10 cellular contexts compared by ENCODE assay signal in the genomic region with DNA sequence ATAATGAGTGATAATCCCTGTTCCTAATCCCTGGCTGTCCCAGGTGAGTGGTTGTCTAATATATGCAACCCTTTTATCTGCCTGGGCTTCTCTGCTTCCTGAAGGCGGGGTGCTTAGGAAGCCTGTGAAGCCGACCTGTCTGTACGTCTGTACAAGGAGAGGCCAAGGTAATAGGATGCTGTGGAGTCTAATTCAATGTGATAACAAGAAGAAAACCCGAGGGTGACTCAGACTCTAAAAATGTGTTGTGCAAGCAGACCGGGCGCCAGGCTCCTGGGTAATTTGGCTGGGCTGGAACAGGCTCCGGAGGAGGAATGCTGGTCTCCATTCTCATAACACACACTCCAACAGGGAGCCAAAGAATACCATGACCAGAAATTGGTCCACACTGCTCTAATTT. TPM values are rescaled to one million over a fixed set of nuclear protein-coding genes. Genes with fewer than 3 reads are reported as not detected.
A peak's percentile ranks its signal among the peaks of the same experiment; 100 is the strongest.
DNase-seq lines count a peak whose midpoint lies in the region; ATAC-seq, FAIRE-seq and TF ChIP-seq lines count a peak whose summit lies in the region.
"Had no signal": no experiment of that assay in that cellular context is flagged by ENCODE, and none has a peak within 500 bp of the region (broad histone marks: within the 10 kb centered on the region; RNA-seq: fewer than 3 reads in every experiment).

No MANE protein-coding gene starts in this region.

- 35 to 58% methylated on average over 7 of the region's 7 CpGs for WGBS in body of pancreas, 2 donors

- TF ChIP-seq CTCF in body of pancreas (IDR thresholded peaks at IDR 0.05) (no peak), left lung (IDR thresholded peaks at IDR 0.05) (no peak)

- H3K4me1 ChIP-seq in body of pancreas (peaks cover 24% of the 10 kb centered on the region), left lung (no peaks in the 10 kb centered on the region)

- TF ChIP-seq POLR2A in body of pancreas (IDR thresholded peaks at IDR 0.05) (no peak), erythroblast (IDR thresholded peaks at IDR 0.05; ENCODE audit: low read length) (no peak), GM12891 (IDR thresholded peaks at IDR 0.05; ENCODE audit: low read depth, low read length) (no peak)

- H3K27me3 ChIP-seq in body of pancreas (no peaks in the 10 kb centered on the region), left lung (no peaks in the 10 kb centered on the region)

- H3K27ac ChIP-seq in body of pancreas (no peak overlapping the region), left lung (peak overlapping the region in 1 of 2 donors; percentile 11)

- H3K36me3 ChIP-seq in body of pancreas (replicated peaks in 1 of 2; ENCODE audit: insufficient read depth in 1 of 2, low read depth in 2 of 2) (no peaks in the 10 kb centered on the region), left lung (no peaks in the 10 kb centered on the region)

- peak; percentile 21 for DNase-seq in DMS53 (lab: John Stamatoyannopoulos, UW)
- no peak for DNase-seq in DMS53 treated with DMSO at 0.1 percent for 48 hours (lab: John Stamatoyannopoulos, UW; ENCODE audit: unreplicated experiment)
- DNase-seq in body of pancreas, result peak; percentile 48 to 74 (median 50)
- peak; percentile 66 to 81 for DNase-seq in left lung
- DNase-seq in urothelium cell line (ENCODE audit: low spot score), result peak; percentile 85
- DNase-seq in erythroblast (lab: John Stamatoyannopoulos, UW), result no peak
- no peak for DNase-seq in GM12891 (ENCODE audit: insufficient read length, low spot score)
- DNase-seq: activated CD8-positive, alpha-beta memory T cell treated with anti-CD3 and anti-CD28 coated beads for 24 hours had no signal

- H3K9me3 ChIP-seq in body of pancreas (no peaks in the 10 kb centered on the region), left lung (no peaks in the 10 kb centered on the region)

- H3K4me3 ChIP-seq in body of pancreas, result no peak overlapping the region
- H3K4me3 ChIP-seq in left lung, result no peak overlapping the region

- intact Hi-C loops in body of pancreas (cut with DNase I) (no loop called here), left lung (cut with DNase I) (no loop called here)

- FAIRE-seq in urothelium cell line (lab: Jason Lieb, UNC) (no peak), GM12891 (lab: Jason Lieb, UNC) (no peak)
- FAIRE-seq: A204.1 had no signal

- ATAC-seq in body of pancreas, result peak; percentile 59
- peak; percentile 72 for ATAC-seq in left lung
- ATAC-seq in GM18867 (IDR thresholded peaks at IDR 0.05; ENCODE audit: unreplicated experiment), result no peak

TF ChIP-seq in GM12891, 5 proteins besides CTCF, POLR2A, EP300 and RAD21:
- no peak for TF ChIP-seq TAF1 (IDR thresholded peaks at IDR 0.05; ENCODE audit: low read depth, low read length)
- no peak for TF ChIP-seq PAX5 (IDR thresholded peaks at IDR 0.05; ENCODE audit: insufficient read depth, low read length, severe bottlenecking)
- no peak for TF ChIP-seq POLR2AphosphoS5 (IDR thresholded peaks at IDR 0.05; ENCODE audit: low read depth, low read length)
- no peak for TF ChIP-seq POU2F2 (IDR thresholded peaks at IDR 0.05; ENCODE audit: low read depth, low read length)
- TF ChIP-seq SPI1 (IDR thresholded peaks at IDR 0.05; ENCODE audit: low read depth, low read length), result no peak

RNA-seq across cellular contexts. Expression of a gene that starts 43.6 kb away (rescaled TPM):
- 1 to 10 TPM in 1 of 2 donors, under 1 TPM in 1; under 0.01 to 4.9 TPM for total RNA-seq in body of pancreas
- total RNA-seq in left lung, result 1 to 10 TPM; 3.9 to 4.1 TPM
- polyA plus RNA-seq in GM12891 (2012; ENCODE audit: low read depth, missing spikeins), result 1.9 TPM

RNA-seq across cellular contexts. Expression of a gene that starts 44.0 kb away (rescaled TPM):
- total RNA-seq in body of pancreas, result not detected
- 1 to 10 TPM in 1 of 2 donors, under 1 TPM in 1; 0.06 to 4.3 TPM for total RNA-seq in left lung
- not detected for polyA plus RNA-seq in GM12891 (2012; ENCODE audit: low read depth, missing spikeins)

Comparison
In these comparisons a context has a peak if more than half of its experiments do, and no peak if none do; other contexts are left out.
1. DNase-seq: peak in DMS53 (single experiment), body of pancreas (4 of 4), left lung (2 of 2) and urothelium cell line (single experiment); none in DMS53 treated with DMSO at 0.1 percent for 48 hours (single experiment), erythroblast (0 of 2) and GM12891 (single experiment).